Comparison of ENCODE assay signal across 8 cellular contexts in the genomic region with DNA sequence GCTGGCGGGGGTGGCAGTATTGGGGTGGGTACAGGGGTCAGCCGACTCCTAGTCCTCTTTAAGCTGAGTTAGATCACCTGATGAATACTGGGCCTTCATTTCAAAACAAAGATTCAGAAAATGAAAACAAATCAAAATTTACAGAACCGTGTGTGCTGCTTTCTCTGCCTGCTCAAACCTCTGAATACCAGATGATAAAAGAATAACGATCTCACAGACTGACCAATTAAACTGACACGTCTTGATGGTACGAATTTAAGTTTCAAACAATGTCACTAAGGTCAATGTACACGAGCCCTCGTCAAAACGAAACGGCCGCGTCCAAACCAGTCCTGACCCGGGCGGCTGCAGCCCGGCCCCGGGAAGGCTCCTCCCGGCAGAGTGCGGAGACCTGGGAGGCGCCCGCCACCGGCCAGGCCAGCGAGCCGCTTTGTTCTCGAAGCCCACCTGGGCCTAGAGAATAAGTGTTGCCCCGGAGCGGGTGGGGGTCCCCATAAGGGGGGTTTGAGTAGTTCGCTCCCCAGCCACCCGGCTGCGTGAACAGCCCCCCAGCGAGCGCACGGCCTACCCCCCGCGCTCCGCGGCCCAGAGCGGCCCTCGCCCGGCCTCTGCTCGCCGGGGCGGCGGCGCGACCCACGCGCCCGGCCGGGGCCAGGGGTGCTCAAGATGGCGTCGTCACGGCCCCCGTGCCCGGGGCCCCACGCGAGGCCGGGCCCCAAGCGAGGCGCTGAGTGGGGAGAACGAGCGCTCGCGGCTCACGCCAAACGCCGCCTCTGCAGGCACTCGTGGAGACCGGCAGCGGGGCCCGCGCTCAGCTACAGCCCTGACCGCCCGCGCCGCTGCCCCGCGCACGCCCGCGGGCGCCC. TPM values are rescaled to one million over a fixed set of nuclear protein-coding genes. Genes with fewer than 3 reads are reported as not detected.
DNase-seq lines count a peak whose midpoint lies in the region; ATAC-seq and TF ChIP-seq lines count a peak whose summit lies in the region.

No MANE protein-coding gene starts in this region.

- H3K27me3 ChIP-seq in esophagus squamous epithelium, result no peaks in the 10 kb centered on the region

- intact Hi-C loops in esophagus squamous epithelium (cut with DNase I), result no loop called here

- H3K36me3 ChIP-seq in esophagus squamous epithelium, result peaks cover 24 to 31% (median 24%) of the 10 kb centered on the region in 3 donors

- H3K4me3 Mint-ChIP-seq in activated T-cell treated with anti-CD3 and anti-CD28 coated beads, Interleukin-2, amount 50 U/mL, for 4 hours, result peak overlapping the region; percentile 94
- H3K4me3 Mint-ChIP-seq in T-helper 17 cell (peak overlapping the region; percentile 89), osteocyte (ENCODE audit: unreplicated experiment) (peak overlapping the region; percentile 85)

- no peak for TF ChIP-seq POLR2A in esophagus squamous epithelium (IDR thresholded peaks at IDR 0.05)

- H3K4me3 ChIP-seq in esophagus squamous epithelium, result peak overlapping the region; percentile 60 to 99 (median 84)

- H3K4me1 ChIP-seq in esophagus squamous epithelium, result peaks cover 24 to 61% (median 26%) of the 10 kb centered on the region in 3 donors

- no peaks in the 10 kb centered on the region for H3K9me3 Mint-ChIP-seq in activated T-cell treated with anti-CD3 and anti-CD28 coated beads, Interleukin-2, amount 50 U/mL, for 4 hours
- H3K9me3 Mint-ChIP-seq in osteocyte (ENCODE audit: unreplicated experiment), result no peaks in the 10 kb centered on the region

- no peaks in the 10 kb centered on the region for H3K27me3 Mint-ChIP-seq in activated T-cell treated with anti-CD3 and anti-CD28 coated beads, Interleukin-2, amount 50 U/mL, for 4 hours (ENCODE audit: low read depth)
- H3K27me3 Mint-ChIP-seq in T-helper 17 cell (no peaks in the 10 kb centered on the region), osteocyte (ENCODE audit: unreplicated experiment) (no peaks in the 10 kb centered on the region)

- peaks cover 55% of the 10 kb centered on the region for H3K4me1 Mint-ChIP-seq in activated T-cell treated with anti-CD3 and anti-CD28 coated beads, Interleukin-2, amount 50 U/mL, for 4 hours (ENCODE audit: low read depth)
- H3K4me1 Mint-ChIP-seq in T-helper 17 cell (peaks cover 35% of the 10 kb centered on the region), osteocyte (ENCODE audit: unreplicated experiment) (peaks cover 42% of the 10 kb centered on the region)

- peak overlapping the region; percentile 93 for H3K27ac Mint-ChIP-seq in T-helper 17 cell
- H3K27ac Mint-ChIP-seq in osteocyte (ENCODE audit: unreplicated experiment), result peak overlapping the region; percentile 89

- DNase-seq in activated T-cell treated with anti-CD3 and anti-CD28 coated beads, Interleukin-2, amount 50 U/mL, for 4 hours, result no peak
- DNase-seq in activated T-cell treated with anti-CD3 and anti-CD28 coated beads, Interleukin-2, amount 50 U/mL, for 1 hour, result no peak
- DNase-seq in T-helper 17 cell, result no peak
- DNase-seq in esophagus squamous epithelium (lab: John Stamatoyannopoulos, UW), result no peak
- DNase-seq in osteocyte (ENCODE audit: extremely low spot score, unreplicated experiment), result no peak
- DNase-seq in AML-193 (lab: John Stamatoyannopoulos, UW), result no peak

- H3K27ac ChIP-seq in esophagus squamous epithelium, result peak overlapping the region; percentile 92 to 100 (median 99)

- H3K9me3 ChIP-seq in T-helper 17 cell (ENCODE audit: control insufficient read depth, low read length, poor library complexity, severe bottlenecking), result no peaks in the 10 kb centered on the region
- H3K9me3 ChIP-seq in esophagus squamous epithelium, result no peaks in the 10 kb centered on the region

- 0 to 2% methylated on average over 6 to 21 of the region's 81 CpGs for WGBS in esophagus squamous epithelium, 2 donors

- TF ChIP-seq CTCF in esophagus squamous epithelium (IDR thresholded peaks at IDR 0.05), result no peak
- TF ChIP-seq CTCF in osteocyte (IDR thresholded peaks at IDR 0.05), result no peak

- H3K36me3 Mint-ChIP-seq in activated T-cell treated with anti-CD3 and anti-CD28 coated beads, Interleukin-2, amount 50 U/mL, for 4 hours (ENCODE audit: insufficient read depth), result peaks cover 27% of the 10 kb centered on the region
- H3K36me3 Mint-ChIP-seq in T-helper 17 cell (ENCODE audit: low read depth) (peaks cover 5% of the 10 kb centered on the region), osteocyte (ENCODE audit: unreplicated experiment) (peaks cover 21% of the 10 kb centered on the region)

- peak; percentile 10 for ATAC-seq in activated T-cell treated with anti-CD3 and anti-CD28 coated beads, Interleukin-2, amount 50 U/mL, for 4 hours
- ATAC-seq in HG03060 (IDR thresholded peaks at IDR 0.05; ENCODE audit: low read depth, unreplicated experiment) (peak; percentile 10), T-helper 17 cell (no peak), HG03469 (IDR thresholded peaks at IDR 0.05; ENCODE audit: unreplicated experiment) (no peak)

RNA-seq across cellular contexts. Expression of a gene that starts 0.7 kb away (rescaled TPM):
- 100 to 1,000 TPM; 651 to 699 (median 689) TPM for total RNA-seq in activated T-cell treated with anti-CD3 and anti-CD28 coated beads, Interleukin-2, amount 50 U/mL, for 4 hours
- total RNA-seq in T-helper 17 cell (100 to 1,000 TPM; 144 to 158 TPM), esophagus squamous epithelium (100 to 1,000 TPM; 230 to 373 (median 297) TPM), osteocyte (209 and 217 TPM in 2 replicates)

RNA-seq across cellular contexts. Expression of a gene that starts 1.1 kb away (rescaled TPM):
- total RNA-seq in activated T-cell treated with anti-CD3 and anti-CD28 coated beads, Interleukin-2, amount 50 U/mL, for 4 hours, result 10 to 100 TPM; 14.4 to 16.1 (median 14.5) TPM
- 10 to 100 TPM; 13.1 to 16.0 TPM for total RNA-seq in T-helper 17 cell
- 10 to 100 TPM in 3 of 4 donors, 1 to 10 TPM in 1; 7.8 to 24.5 (median 15.0) TPM for total RNA-seq in esophagus squamous epithelium
- 18.3 and 19.9 TPM in 2 replicates for total RNA-seq in osteocyte

RNA-seq across cellular contexts. Expression of a gene that starts 20.2 kb away (rescaled TPM):
- total RNA-seq in activated T-cell treated with anti-CD3 and anti-CD28 coated beads, Interleukin-2, amount 50 U/mL, for 4 hours, result 10 to 100 TPM; 35.2 to 41.3 (median 40.9) TPM
- total RNA-seq in T-helper 17 cell (10 to 100 TPM; 32.3 to 34.1 TPM), esophagus squamous epithelium (10 to 100 TPM; 18.1 to 30.5 (median 21.7) TPM), osteocyte (67.8 and 68.7 TPM in 2 replicates)

RNA-seq across cellular contexts. Expression of a gene that starts 40.3 kb away (rescaled TPM):
- total RNA-seq in activated T-cell treated with anti-CD3 and anti-CD28 coated beads, Interleukin-2, amount 50 U/mL, for 4 hours, result 10 to 100 TPM; 38.3 to 57.6 (median 49.8) TPM
- 10 to 100 TPM; 13.8 to 14.3 TPM for total RNA-seq in T-helper 17 cell
- 10 to 100 TPM; 17.4 to 25.5 (median 21.7) TPM for total RNA-seq in esophagus squamous epithelium
- total RNA-seq in osteocyte, result 29.3 and 30.7 TPM in 2 replicates

Comparison
In these comparisons a context has a peak if more than half of its experiments do, and no peak if none do; other contexts are left out.
1. ATAC-seq: peak in activated T-cell treated with anti-CD3 and anti-CD28 coated beads, Interleukin-2, amount 50 U/mL, for 4 hours (2 of 2) and HG03060 (single experiment); none in T-helper 17 cell (single experiment) and HG03469 (single experiment).
2. Peak in every context shown above with its lines, with median percentiles within 50 percentile points of each other: H3K4me3 Mint-ChIP-seq.